1 cellular context compared by ENCODE assay signal in genomic region chr11:4466168-4466891, GRCh38.
TF ChIP-seq lines count a peak whose summit lies in the region.

No MANE protein-coding gene starts in this region.

TF ChIP-seq in SK-N-SH, 30 proteins besides CTCF, POLR2A, EP300 and RAD21 (continued from another document):
- TF ChIP-seq REST (IDR thresholded peaks at IDR 0.05; ENCODE audit: low read depth, low read length) = no peak
